In the genomic region with DNA sequence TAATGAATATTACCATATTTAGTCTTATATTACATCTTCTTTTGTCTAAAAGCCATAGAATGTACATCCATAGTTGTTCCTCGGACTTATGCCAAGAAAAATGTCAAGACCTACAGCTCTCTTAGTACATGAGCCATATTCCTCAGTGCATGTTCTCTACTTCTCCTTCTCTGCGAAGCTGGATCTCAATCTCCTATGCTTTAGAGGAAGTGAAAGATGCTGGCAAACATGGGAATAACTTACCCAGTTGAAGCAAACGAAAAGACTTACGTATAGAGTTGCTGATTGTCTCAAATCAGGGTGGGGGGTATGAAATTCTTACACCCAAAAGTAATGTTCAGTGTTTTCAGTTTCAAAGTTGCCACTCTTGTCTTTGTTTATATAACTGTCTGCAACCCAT, we compare ENCODE assay signal across 1 cellular context.
TF ChIP-seq lines count a peak whose summit lies in the region.

No MANE protein-coding gene starts in this region.

TF ChIP-seq in WTC11, 78 proteins besides CTCF, POLR2A, EP300 and RAD21 (continued from another document):
- TF ChIP-seq, protein P1, sequence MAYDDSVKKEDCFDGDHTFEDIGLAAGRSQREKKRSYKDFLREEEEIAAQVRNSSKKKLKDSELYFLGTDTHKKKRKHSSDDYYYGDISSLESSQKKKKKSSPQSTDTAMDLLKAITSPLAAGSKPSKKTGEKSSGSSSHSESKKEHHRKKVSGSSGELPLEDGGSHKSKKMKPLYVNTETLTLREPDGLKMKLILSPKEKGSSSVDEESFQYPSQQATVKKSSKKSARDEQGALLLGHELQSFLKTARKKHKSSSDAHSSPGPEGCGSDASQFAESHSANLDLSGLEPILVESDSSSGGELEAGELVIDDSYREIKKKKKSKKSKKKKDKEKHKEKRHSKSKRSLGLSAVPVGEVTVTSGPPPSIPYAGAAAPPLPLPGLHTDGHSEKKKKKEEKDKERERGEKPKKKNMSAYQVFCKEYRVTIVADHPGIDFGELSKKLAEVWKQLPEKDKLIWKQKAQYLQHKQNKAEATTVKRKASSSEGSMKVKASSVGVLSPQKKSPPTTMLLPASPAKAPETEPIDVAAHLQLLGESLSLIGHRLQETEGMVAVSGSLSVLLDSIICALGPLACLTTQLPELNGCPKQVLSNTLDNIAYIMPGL (CRISPR knock-in tag; IDR thresholded peaks at IDR 0.05), result no peak
- TF ChIP-seq, protein P2, sequence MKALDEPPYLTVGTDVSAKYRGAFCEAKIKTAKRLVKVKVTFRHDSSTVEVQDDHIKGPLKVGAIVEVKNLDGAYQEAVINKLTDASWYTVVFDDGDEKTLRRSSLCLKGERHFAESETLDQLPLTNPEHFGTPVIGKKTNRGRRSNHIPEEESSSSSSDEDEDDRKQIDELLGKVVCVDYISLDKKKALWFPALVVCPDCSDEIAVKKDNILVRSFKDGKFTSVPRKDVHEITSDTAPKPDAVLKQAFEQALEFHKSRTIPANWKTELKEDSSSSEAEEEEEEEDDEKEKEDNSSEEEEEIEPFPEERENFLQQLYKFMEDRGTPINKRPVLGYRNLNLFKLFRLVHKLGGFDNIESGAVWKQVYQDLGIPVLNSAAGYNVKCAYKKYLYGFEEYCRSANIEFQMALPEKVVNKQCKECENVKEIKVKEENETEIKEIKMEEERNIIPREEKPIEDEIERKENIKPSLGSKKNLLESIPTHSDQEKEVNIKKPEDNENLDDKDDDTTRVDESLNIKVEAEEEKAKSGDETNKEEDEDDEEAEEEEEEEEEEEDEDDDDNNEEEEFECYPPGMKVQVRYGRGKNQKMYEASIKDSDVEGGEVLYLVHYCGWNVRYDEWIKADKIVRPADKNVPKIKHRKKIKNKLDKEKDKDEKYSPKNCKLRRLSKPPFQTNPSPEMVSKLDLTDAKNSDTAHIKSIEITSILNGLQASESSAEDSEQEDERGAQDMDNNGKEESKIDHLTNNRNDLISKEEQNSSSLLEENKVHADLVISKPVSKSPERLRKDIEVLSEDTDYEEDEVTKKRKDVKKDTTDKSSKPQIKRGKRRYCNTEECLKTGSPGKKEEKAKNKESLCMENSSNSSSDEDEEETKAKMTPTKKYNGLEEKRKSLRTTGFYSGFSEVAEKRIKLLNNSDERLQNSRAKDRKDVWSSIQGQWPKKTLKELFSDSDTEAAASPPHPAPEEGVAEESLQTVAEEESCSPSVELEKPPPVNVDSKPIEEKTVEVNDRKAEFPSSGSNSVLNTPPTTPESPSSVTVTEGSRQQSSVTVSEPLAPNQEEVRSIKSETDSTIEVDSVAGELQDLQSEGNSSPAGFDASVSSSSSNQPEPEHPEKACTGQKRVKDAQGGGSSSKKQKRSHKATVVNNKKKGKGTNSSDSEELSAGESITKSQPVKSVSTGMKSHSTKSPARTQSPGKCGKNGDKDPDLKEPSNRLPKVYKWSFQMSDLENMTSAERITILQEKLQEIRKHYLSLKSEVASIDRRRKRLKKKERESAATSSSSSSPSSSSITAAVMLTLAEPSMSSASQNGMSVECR (CRISPR knock-in tag; IDR thresholded peaks at IDR 0.05; ENCODE audit: borderline replicate concordance), result no peak
- TF ChIP-seq, protein P3, sequence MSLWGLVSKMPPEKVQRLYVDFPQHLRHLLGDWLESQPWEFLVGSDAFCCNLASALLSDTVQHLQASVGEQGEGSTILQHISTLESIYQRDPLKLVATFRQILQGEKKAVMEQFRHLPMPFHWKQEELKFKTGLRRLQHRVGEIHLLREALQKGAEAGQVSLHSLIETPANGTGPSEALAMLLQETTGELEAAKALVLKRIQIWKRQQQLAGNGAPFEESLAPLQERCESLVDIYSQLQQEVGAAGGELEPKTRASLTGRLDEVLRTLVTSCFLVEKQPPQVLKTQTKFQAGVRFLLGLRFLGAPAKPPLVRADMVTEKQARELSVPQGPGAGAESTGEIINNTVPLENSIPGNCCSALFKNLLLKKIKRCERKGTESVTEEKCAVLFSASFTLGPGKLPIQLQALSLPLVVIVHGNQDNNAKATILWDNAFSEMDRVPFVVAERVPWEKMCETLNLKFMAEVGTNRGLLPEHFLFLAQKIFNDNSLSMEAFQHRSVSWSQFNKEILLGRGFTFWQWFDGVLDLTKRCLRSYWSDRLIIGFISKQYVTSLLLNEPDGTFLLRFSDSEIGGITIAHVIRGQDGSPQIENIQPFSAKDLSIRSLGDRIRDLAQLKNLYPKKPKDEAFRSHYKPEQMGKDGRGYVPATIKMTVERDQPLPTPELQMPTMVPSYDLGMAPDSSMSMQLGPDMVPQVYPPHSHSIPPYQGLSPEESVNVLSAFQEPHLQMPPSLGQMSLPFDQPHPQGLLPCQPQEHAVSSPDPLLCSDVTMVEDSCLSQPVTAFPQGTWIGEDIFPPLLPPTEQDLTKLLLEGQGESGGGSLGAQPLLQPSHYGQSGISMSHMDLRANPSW (CRISPR knock-in tag; conservative IDR thresholded peaks at IDR 0.05; ENCODE audit: low read depth), result no peak
- TF ChIP-seq RELA (CRISPR knock-in tag; IDR thresholded peaks at IDR 0.05; ENCODE audit: borderline replicate concordance) (no peak), JUN (CRISPR knock-in tag; IDR thresholded peaks at IDR 0.05) (no peak), ETV6 (CRISPR knock-in tag; IDR thresholded peaks at IDR 0.05) (no peak), RORB (CRISPR knock-in tag; IDR thresholded peaks at IDR 0.05) (no peak)
TF ChIP-seq in WTC11: peak in this region for 0.
